Comparison of ENCODE assay signal across 32 cellular contexts in genomic region chr5:156871212-156871611, GRCh38. TPM values are rescaled to one million over a fixed set of nuclear protein-coding genes. Genes with fewer than 3 reads are reported as not detected.
"Had no signal": no experiment of that assay in that cellular context is flagged by ENCODE, and none has a peak within 500 bp of the region (broad histone marks: within the 10 kb centered on the region; RNA-seq: fewer than 3 reads in every experiment).

No MANE protein-coding gene starts in this region.

- FAIRE-seq: small intestine had no signal

- H3K9ac ChIP-seq: neural progenitor cell, parathyroid adenoma had no signal

- ATAC-seq: natural killer cell; psoas muscle; right cardiac atrium; right lobe of liver; stimulated activated memory B cell treated with anti-CD40 and anti-IgM and Interleukin-4, amounts not matched to agents 10 μg/mL and 1 μg/mL and 100 μg/mL, for 72 hours; stimulated activated naive CD8-positive, alpha-beta T cell treated with anti-CD3 and anti-CD28 coated beads, Interleukin-15, amount 100 ng/mL, for 72 hours; stimulated activated naive CD8-positive, alpha-beta T cell treated with anti-CD3 and anti-CD28 coated beads, Interleukin-15, Interleukin-2, amounts not matched to agents 100 U/mL and 50 U/mL, for 24 hours; upper lobe of right lung had no signal

- H3K4me2 ChIP-seq: neural progenitor cell had no signal

- H3K9me3 ChIP-seq: ovary, testis, transverse colon, upper lobe of right lung, uterus had no signal

- H3K4me1 Mint-ChIP-seq: nephron; neural progenitor cell; stimulated activated memory B cell treated with anti-CD40 and anti-IgM and Interleukin-4, amounts not matched to agents 10 μg/mL and 1 μg/mL and 100 μg/mL, for 72 hours had no signal

- DNase-seq: natural killer cell; occipital lobe; ovary; posterior cingulate gyrus; psoas muscle; right cardiac atrium; right lobe of liver; sigmoid colon; small intestine; stimulated activated CD4-positive, alpha-beta T cell treated with anti-CD3 and anti-CD28 coated beads, Interleukin-15, amount 100 ng/mL, for 24 hours; stimulated activated CD4-positive, alpha-beta T cell treated with anti-CD3 and anti-CD28 coated beads, Interleukin-2, amount 100 ng/mL, for 24 hours; stimulated activated CD4-positive, alpha-beta T cell treated with anti-CD3 and anti-CD28 coated beads, Interleukin-2, amount 100 ng/mL, for 48 hours; stimulated activated CD4-positive, alpha-beta T cell treated with anti-CD3 and anti-CD28 coated beads, Interleukin-4, amount 100 ng/mL, for 24 hours; stimulated activated CD8-positive, alpha-beta memory T cell treated with anti-CD3 and anti-CD28 coated beads, Interleukin-4, amount 100 ng/mL, for 48 hours; stimulated activated naive CD4-positive, alpha-beta T cell; stimulated activated naive CD8-positive, alpha-beta T cell treated with anti-CD3 and anti-CD28 coated beads, Interleukin-15, amount 100 ng/mL, for 72 hours; stimulated activated naive CD8-positive, alpha-beta T cell treated with anti-CD3 and anti-CD28 coated beads, Interleukin-15, Interleukin-2, amounts not matched to agents 100 U/mL and 50 U/mL, for 24 hours; substantia nigra; testis; tibial artery; transverse colon; upper lobe of right lung; uterus had no signal

- H3K36me3 ChIP-seq: neural progenitor cell, ovary, right lobe of liver, sigmoid colon, suprapubic skin, tibial artery, transverse colon, upper lobe of right lung, uterus had no signal

- H3K27me3 ChIP-seq: neural progenitor cell, ovary, right lobe of liver, sigmoid colon, suprapubic skin, testis, tibial artery, transverse colon, upper lobe of right lung, uterus had no signal

- H3K4me3 Mint-ChIP-seq: natural killer cell; nephron; neural progenitor cell; stimulated activated memory B cell treated with anti-CD40 and anti-IgM and Interleukin-4, amounts not matched to agents 10 μg/mL and 1 μg/mL and 100 μg/mL, for 72 hours; stimulated activated naive CD8-positive, alpha-beta T cell treated with anti-CD3 and anti-CD28 coated beads, Interleukin-15, amount 100 ng/mL, for 72 hours; type B pancreatic cell had no signal

- H3K79me2 ChIP-seq: parathyroid adenoma had no signal

- H3K4me1 ChIP-seq: neural progenitor cell, parathyroid adenoma, psoas muscle, right lobe of liver, sigmoid colon, suprapubic skin, testis, tibial artery, transverse colon, upper lobe of right lung, uterus had no signal

- H3K36me3 Mint-ChIP-seq: neural progenitor cell; stimulated activated memory B cell treated with anti-CD40 and anti-IgM and Interleukin-4, amounts not matched to agents 10 μg/mL and 1 μg/mL and 100 μg/mL, for 72 hours; type B pancreatic cell had no signal

- H3K27ac ChIP-seq: neural progenitor cell, ovary, parathyroid adenoma, psoas muscle, right lobe of liver, sigmoid colon, suprapubic skin, testis, tibial artery, transverse colon, upper lobe of right lung, uterus had no signal

- H3K27ac Mint-ChIP-seq: natural killer cell; nephron; neural progenitor cell; progenitor cell of endocrine pancreas; stimulated activated memory B cell treated with anti-CD40 and anti-IgM and Interleukin-4, amounts not matched to agents 10 μg/mL and 1 μg/mL and 100 μg/mL, for 72 hours; stimulated activated naive CD8-positive, alpha-beta T cell treated with anti-CD3 and anti-CD28 coated beads, Interleukin-15, amount 100 ng/mL, for 72 hours; type B pancreatic cell had no signal

- H3K4me3 ChIP-seq: neural progenitor cell, ovary, psoas muscle, right lobe of liver, sigmoid colon, suprapubic skin, testis, tibial artery, transverse colon, upper lobe of right lung, uterus had no signal

- H3K27me3 Mint-ChIP-seq: progenitor cell of endocrine pancreas; stimulated activated naive CD8-positive, alpha-beta T cell treated with anti-CD3 and anti-CD28 coated beads, Interleukin-15, amount 100 ng/mL, for 72 hours; type B pancreatic cell had no signal

- H2AFZ ChIP-seq: parathyroid adenoma had no signal

RNA-seq across cellular contexts. Expression of gene PPP1R2B, which starts 21.1 kb away (rescaled TPM):
- total RNA-seq: ovary, progenitor cell of endocrine pancreas, right cardiac atrium, right lobe of liver, sigmoid colon, skeletal muscle tissue, transverse colon, upper lobe of right lung had no signal
- polyA plus RNA-seq: neural cell, ovary, right cardiac atrium had no signal
